ENCODE assay signal across 26 cellular contexts in genomic region chr1:201673093-201673492, GRCh38.
"Had no signal": no experiment of that assay in that cellular context is flagged by ENCODE, and none has a peak within 500 bp of the region (broad histone marks: within the 10 kb centered on the region; RNA-seq: fewer than 3 reads in every experiment).

No MANE protein-coding gene starts in this region.

- DNase-seq: activated CD4-positive, alpha-beta memory T cell treated with anti-CD3 and anti-CD28 coated beads, Interleukin-2, amount 10 ng/mL, durations not matched to agents 7 days and 5 days; activated CD4-positive, alpha-beta T cell treated with anti-CD3 and anti-CD28 coated beads, Interleukin-2, amount 10 ng/mL, durations not matched to agents 24 days and 14 days; activated effector memory CD4-positive, alpha-beta T cell treated with Interleukin-2 at 50 U/mL for 16 hours; activated naive CD4-positive, alpha-beta T cell treated with anti-CD3 and anti-CD28 coated beads for 36 hours; activated naive CD8-positive, alpha-beta T cell treated with anti-CD3 and anti-CD28 coated beads, Interleukin-2, amount 10 ng/mL, durations not matched to agents 7 days and 5 days; activated T-cell treated with anti-CD3 and anti-CD28 coated beads, Interleukin-2, amount 50 U/mL, for 72 hours; amniotic stem cell; endodermal cell; esophagus squamous epithelium; heart right ventricle; lower lobe of right lung; occipital lobe; sigmoid colon; spleen; stimulated activated CD4-positive, alpha-beta T cell treated with anti-CD3 and anti-CD28 coated beads, Interleukin-4, amount 100 ng/mL, for 24 hours; stimulated activated naive CD4-positive, alpha-beta T cell treated with Interleukin-2 at 50 U/mL for 16 hours; T1000; upper lobe of right lung had no signal

- H3K27me3 ChIP-seq: esophagus squamous epithelium, heart right ventricle, sigmoid colon, spleen, upper lobe of right lung had no signal

- FAIRE-seq: bronchial epithelial cell, keratinocyte had no signal

- H3K36me3 ChIP-seq: esophagus squamous epithelium, lower lobe of right lung, sigmoid colon, spleen, upper lobe of right lung had no signal

- H3K9me3 Mint-ChIP-seq: activated CD4-positive, alpha-beta memory T cell treated with anti-CD3 and anti-CD28 coated beads, Interleukin-2, amount 10 ng/mL, durations not matched to agents 7 days and 5 days; activated CD4-positive, alpha-beta T cell treated with anti-CD3 and anti-CD28 coated beads, Interleukin-2, amount 10 ng/mL, durations not matched to agents 24 days and 14 days; activated naive CD4-positive, alpha-beta T cell treated with anti-CD3 and anti-CD28 coated beads for 36 hours; activated naive CD8-positive, alpha-beta T cell treated with anti-CD3 and anti-CD28 coated beads, Interleukin-2, amount 10 ng/mL, durations not matched to agents 7 days and 5 days; activated T-cell treated with anti-CD3 and anti-CD28 coated beads, Interleukin-2, amount 50 U/mL, for 72 hours; endodermal cell; neural crest cell; T-helper 1 cell treated with Interleukin-12 subunit alpha and Interleukin-12 subunit beta and Interleukin-4 antibody, amounts not matched to agents 30 μg/mL and 1 μg/mL, for 36 hours had no signal

- H3K4me3 ChIP-seq: coronary artery, esophagus squamous epithelium, heart right ventricle, lower lobe of right lung, sigmoid colon, spleen, upper lobe of right lung had no signal

- H3K27ac ChIP-seq: coronary artery, heart right ventricle, lower lobe of right lung, sigmoid colon, spleen, upper lobe of right lung, VCaP had no signal

- H3K9me3 ChIP-seq: esophagus squamous epithelium, heart right ventricle, lower lobe of right lung, sigmoid colon, spleen, upper lobe of right lung had no signal

- H3K4me3 Mint-ChIP-seq: activated CD4-positive, alpha-beta memory T cell treated with anti-CD3 and anti-CD28 coated beads, Interleukin-2, amount 10 ng/mL, durations not matched to agents 7 days and 5 days; activated CD4-positive, alpha-beta T cell treated with anti-CD3 and anti-CD28 coated beads, Interleukin-2, amount 10 ng/mL, durations not matched to agents 24 days and 14 days; activated naive CD4-positive, alpha-beta T cell treated with anti-CD3 and anti-CD28 coated beads for 36 hours; activated naive CD8-positive, alpha-beta T cell treated with anti-CD3 and anti-CD28 coated beads, Interleukin-2, amount 10 ng/mL, durations not matched to agents 7 days and 5 days; activated T-cell treated with anti-CD3 and anti-CD28 coated beads, Interleukin-2, amount 50 U/mL, for 72 hours; endodermal cell; neural crest cell; T-helper 1 cell treated with Interleukin-12 subunit alpha and Interleukin-12 subunit beta and Interleukin-4 antibody, amounts not matched to agents 30 μg/mL and 1 μg/mL, for 36 hours had no signal

- H3K27ac Mint-ChIP-seq: activated CD4-positive, alpha-beta memory T cell treated with anti-CD3 and anti-CD28 coated beads, Interleukin-2, amount 10 ng/mL, durations not matched to agents 7 days and 5 days; activated CD4-positive, alpha-beta T cell treated with anti-CD3 and anti-CD28 coated beads, Interleukin-2, amount 10 ng/mL, durations not matched to agents 24 days and 14 days; activated naive CD4-positive, alpha-beta T cell treated with anti-CD3 and anti-CD28 coated beads for 36 hours; activated naive CD8-positive, alpha-beta T cell treated with anti-CD3 and anti-CD28 coated beads, Interleukin-2, amount 10 ng/mL, durations not matched to agents 7 days and 5 days; activated T-cell treated with anti-CD3 and anti-CD28 coated beads, Interleukin-2, amount 50 U/mL, for 72 hours; endodermal cell; T-helper 1 cell treated with Interleukin-12 subunit alpha and Interleukin-12 subunit beta and Interleukin-4 antibody, amounts not matched to agents 30 μg/mL and 1 μg/mL, for 36 hours had no signal

- H3K36me3 Mint-ChIP-seq: activated naive CD8-positive, alpha-beta T cell treated with anti-CD3 and anti-CD28 coated beads, Interleukin-2, amount 10 ng/mL, durations not matched to agents 7 days and 5 days had no signal

- ATAC-seq: activated CD4-positive, CD25-positive, alpha-beta regulatory T cell treated with anti-CD3 and anti-CD28 coated beads, Interleukin-2, amount 50 U/mL, for 24 hours; heart right ventricle; left lobe of liver; lower lobe of right lung; upper lobe of right lung had no signal

- H3K4me1 Mint-ChIP-seq: activated CD4-positive, alpha-beta memory T cell treated with anti-CD3 and anti-CD28 coated beads, Interleukin-2, amount 10 ng/mL, durations not matched to agents 7 days and 5 days; activated CD4-positive, alpha-beta T cell treated with anti-CD3 and anti-CD28 coated beads, Interleukin-2, amount 10 ng/mL, durations not matched to agents 24 days and 14 days had no signal
